ENCODE assay signal across 1 cellular context in genomic region chr7:44978511-44979366, GRCh38.
TF ChIP-seq lines count a peak whose summit lies in the region.

Gene MYO1G, minus strand, starts transcription at chr7:44979015. Its CDS starts 54 bp downstream, at chr7:44978961.

TF ChIP-seq in GM12878, 131 proteins besides CTCF, POLR2A, EP300 and RAD21 (continued from another document):
- TF ChIP-seq POLR2AphosphoS2 (IDR thresholded peaks at IDR 0.05; ENCODE audit: low read depth, low read length) = peak; percentile 76
- TF ChIP-seq TCF7 (IDR thresholded peaks at IDR 0.05; ENCODE audit: borderline replicate concordance) = no peak
- TF ChIP-seq CHD2 (IDR thresholded peaks at IDR 0.05; ENCODE audit: borderline replicate concordance, low read depth, low read length) = peak; percentile 79; the same call in 1 of the 2 replicates
- TF ChIP-seq ESRRA (IDR thresholded peaks at IDR 0.05; ENCODE audit: low read length) = 0 out of 2 replicates have a peak, but pooled peaks have one; percentile 36
- no peak for TF ChIP-seq HDAC2 (IDR thresholded peaks at IDR 0.05)
- TF ChIP-seq, protein P1, sequence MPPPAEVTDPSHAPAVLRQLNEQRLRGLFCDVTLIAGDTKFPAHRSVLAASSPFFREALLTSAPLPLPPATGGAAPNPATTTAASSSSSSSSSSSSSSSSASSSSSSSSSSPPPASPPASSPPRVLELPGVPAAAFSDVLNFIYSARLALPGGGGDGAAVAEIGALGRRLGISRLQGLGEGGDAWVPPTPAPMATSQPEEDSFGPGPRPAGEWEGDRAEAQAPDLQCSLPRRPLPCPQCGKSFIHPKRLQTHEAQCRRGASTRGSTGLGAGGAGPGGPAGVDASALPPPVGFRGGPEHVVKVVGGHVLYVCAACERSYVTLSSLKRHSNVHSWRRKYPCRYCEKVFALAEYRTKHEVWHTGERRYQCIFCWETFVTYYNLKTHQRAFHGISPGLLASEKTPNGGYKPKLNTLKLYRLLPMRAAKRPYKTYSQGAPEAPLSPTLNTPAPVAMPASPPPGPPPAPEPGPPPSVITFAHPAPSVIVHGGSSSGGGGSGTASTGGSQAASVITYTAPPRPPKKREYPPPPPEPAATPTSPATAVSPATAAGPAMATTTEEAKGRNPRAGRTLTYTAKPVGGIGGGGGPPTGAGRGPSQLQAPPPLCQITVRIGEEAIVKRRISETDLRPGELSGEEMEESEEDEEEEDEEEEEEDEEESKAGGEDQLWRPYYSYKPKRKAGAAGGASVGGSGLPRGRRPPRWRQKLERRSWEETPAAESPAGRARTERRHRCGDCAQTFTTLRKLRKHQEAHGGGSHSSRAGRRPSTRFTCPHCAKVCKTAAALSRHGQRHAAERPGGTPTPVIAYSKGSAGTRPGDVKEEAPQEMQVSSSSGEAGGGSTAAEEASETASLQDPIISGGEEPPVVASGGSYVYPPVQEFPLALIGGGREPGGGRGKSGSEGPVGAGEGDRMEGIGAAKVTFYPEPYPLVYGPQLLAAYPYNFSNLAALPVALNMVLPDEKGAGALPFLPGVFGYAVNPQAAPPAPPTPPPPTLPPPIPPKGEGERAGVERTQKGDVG (CRISPR knock-in tag; IDR thresholded peaks at IDR 0.05) = no peak
